ENCODE assay signal across 8 cellular contexts in the genomic region with DNA sequence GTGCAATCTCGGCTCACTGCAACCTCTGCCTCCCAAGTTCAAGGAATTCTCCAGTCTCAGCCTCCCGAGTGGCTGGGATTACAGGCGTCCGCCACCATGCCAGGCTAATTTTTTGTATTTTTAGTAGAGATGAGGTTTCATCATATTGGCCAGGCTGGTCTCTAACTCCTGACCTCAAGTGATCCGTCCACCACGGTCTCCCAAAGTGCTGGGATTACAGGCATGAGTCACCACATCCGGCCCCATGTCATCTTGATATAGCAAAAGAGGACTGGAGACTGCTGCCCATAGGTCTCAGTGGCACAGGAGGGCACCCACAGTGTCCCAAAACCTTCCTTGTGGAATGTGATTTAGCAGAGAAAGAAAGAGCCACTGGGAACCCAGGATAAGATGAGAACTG. TPM values are rescaled to one million over a fixed set of nuclear protein-coding genes. Genes with fewer than 3 reads are reported as not detected.
"Had no signal": no experiment of that assay in that cellular context is flagged by ENCODE, and none has a peak within 500 bp of the region (broad histone marks: within the 10 kb centered on the region; RNA-seq: fewer than 3 reads in every experiment).

No MANE protein-coding gene starts in this region.

RNA-seq across cellular contexts. Expression of a gene that starts 16.0 kb away (rescaled TPM):
- total RNA-seq: kidney epithelial cell; left colon; naive thymus-derived CD4-positive, alpha-beta T cell; osteoblast; right lobe of liver; spleen; uterus had no signal
- polyA plus RNA-seq: hepatocyte; naive thymus-derived CD4-positive, alpha-beta T cell; spleen had no signal
